ENCODE assay signal across 8 cellular contexts in genomic region chr1:108691886-108692723, GRCh38. TPM values are rescaled to one million over a fixed set of nuclear protein-coding genes. Genes with fewer than 3 reads are reported as not detected.
DNase-seq lines count a peak whose midpoint lies in the region; ATAC-seq and TF ChIP-seq lines count a peak whose summit lies in the region.

A gene with protein sequence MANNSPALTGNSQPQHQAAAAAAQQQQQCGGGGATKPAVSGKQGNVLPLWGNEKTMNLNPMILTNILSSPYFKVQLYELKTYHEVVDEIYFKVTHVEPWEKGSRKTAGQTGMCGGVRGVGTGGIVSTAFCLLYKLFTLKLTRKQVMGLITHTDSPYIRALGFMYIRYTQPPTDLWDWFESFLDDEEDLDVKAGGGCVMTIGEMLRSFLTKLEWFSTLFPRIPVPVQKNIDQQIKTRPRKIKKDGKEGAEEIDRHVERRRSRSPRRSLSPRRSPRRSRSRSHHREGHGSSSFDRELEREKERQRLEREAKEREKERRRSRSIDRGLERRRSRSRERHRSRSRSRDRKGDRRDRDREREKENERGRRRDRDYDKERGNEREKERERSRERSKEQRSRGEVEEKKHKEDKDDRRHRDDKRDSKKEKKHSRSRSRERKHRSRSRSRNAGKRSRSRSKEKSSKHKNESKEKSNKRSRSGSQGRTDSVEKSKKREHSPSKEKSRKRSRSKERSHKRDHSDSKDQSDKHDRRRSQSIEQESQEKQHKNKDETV (plus strand): TSS chr1:108692310. CDS start chr1:108692592, 282 bp downstream.

- DNase-seq in DMS153 treated with DMSO at 0.1 percent for 48 hours (lab: John Stamatoyannopoulos, UW; ENCODE audit: unreplicated experiment) (peak; percentile 75), Panc1 (ENCODE audit: low read depth, low spot score) (no peak), esophagus muscularis mucosa (ENCODE audit: extremely low spot score) (peak; percentile 99), myocyte (ENCODE audit: low read depth) (peak; percentile 94)
- DNase-seq in Jurkat, Clone E6-1 (ENCODE audit: low read depth, low spot score), result peak; percentile 92
- peak; percentile 93 to 95 for DNase-seq in activated T-cell treated with anti-CD3 and anti-CD28 coated beads, Interleukin-2, amount 50 U/mL, for 48 hours
- peak; percentile 90 to 92 for DNase-seq in stimulated activated CD8-positive, alpha-beta memory T cell treated with anti-CD3 and anti-CD28 coated beads, Interleukin-7, amount 100 ng/mL, for 48 hours (ENCODE audit: extremely low read depth in 1 of 2, low read depth in 1 of 2)

- intact Hi-C loops in Panc1 (cut with micrococcal nuclease; ENCODE audit: unreplicated experiment) (no loop called here), esophagus muscularis mucosa (cut with DNase I) (loop anchor here (2.0 kb wide), 1 partner anchor 55 kb away; the partner anchor contains the start of gene STXBP3)

- peak; percentile 92 for TF ChIP-seq POLR2A in esophagus muscularis mucosa (IDR thresholded peaks at IDR 0.05; ENCODE audit: low read depth)

- no peak for TF ChIP-seq CTCF in Panc1 (IDR thresholded peaks at IDR 0.05)
- no peak for TF ChIP-seq CTCF in esophagus muscularis mucosa (IDR thresholded peaks at IDR 0.05)

- CTCF ChIA-PET in Panc1 (lab: Charles Lee), result no interaction called here

- no peak for TF ChIP-seq EP300 in esophagus muscularis mucosa (IDR thresholded peaks at IDR 0.05)

- in situ Hi-C loops in Panc1 (cut with HindIII; ENCODE audit: low pct_unique_long_range_greater_than_20kb, low sequenced_read_pairs), result no loop called here

- H3K36me3 ChIP-seq in Panc1 (ENCODE audit: control insufficient read depth, insufficient read depth, low read length) (peaks cover 28% of the 10 kb centered on the region), esophagus muscularis mucosa (peaks cover 0 to 20% (median 9%) of the 10 kb centered on the region in 4 donors)

- H3K27me3 ChIP-seq in Panc1 (ENCODE audit: control insufficient read depth, insufficient read depth, low read length) (no peaks in the 10 kb centered on the region), esophagus muscularis mucosa (peaks cover 0 to 4% (median 0%) of the 10 kb centered on the region in 4 donors)

- POLR2A ChIA-PET in Panc1 (lab: Charles Lee), result interaction anchor here (1.1 to 1.2 kb wide), 2 partner anchors 27 to 31 kb away, joined by 3 read pairs; partner anchors contain the start of gene HENMT1

- 0% methylated on average over 7 of the region's 60 CpGs for WGBS in esophagus muscularis mucosa

- peak within 1 kb of the TSS; percentile 95 for H3K27ac ChIP-seq in Panc1 (ENCODE audit: low read length)
- H3K27ac ChIP-seq in esophagus muscularis mucosa (replicated peaks in 1 of 4), result peak within 1 kb of the TSS; percentile 96 to 98 (median 97)

- peak; percentile 93 for ATAC-seq in GM21619 (IDR thresholded peaks at IDR 0.05; ENCODE audit: unreplicated experiment)
- ATAC-seq in Panc1, result peak; percentile 99

- H3K4me1 ChIP-seq in Panc1 (ENCODE audit: control insufficient read depth, insufficient read depth, low read length) (peaks cover 12% of the 10 kb centered on the region), esophagus muscularis mucosa (peaks cover 24 to 35% (median 33%) of the 10 kb centered on the region in 4 donors)

- no peaks in the 10 kb centered on the region for H3K9me3 ChIP-seq in Panc1 (ENCODE audit: control insufficient read depth, insufficient read depth, low read depth, low read length)
- no peaks in the 10 kb centered on the region for H3K9me3 ChIP-seq in esophagus muscularis mucosa

- BruUV-seq in Panc1 (replicated peaks; lab: Mats Ljungman, UMichigan), result no TSS peak

- peak within 1 kb of the TSS; percentile 87 for H3K4me3 ChIP-seq in Jurkat, Clone E6-1 (ENCODE audit: low read length)
- peak within 1 kb of the TSS; percentile 89 to 97 for H3K4me3 ChIP-seq in Panc1 (ENCODE audit: low read depth in 2 of 2, low read length in 2 of 2)
- peak within 1 kb of the TSS; percentile 89 to 96 (median 90) for H3K4me3 ChIP-seq in esophagus muscularis mucosa

RNA-seq across cellular contexts. Expression of the gene that starts here (rescaled TPM):
- 61.5 TPM for polyA plus RNA-seq in Jurkat, Clone E6-1 (2012; ENCODE audit: insufficient read depth, insufficient read length)
- total RNA-seq in Panc1 (2021; ENCODE audit: unreplicated experiment), result 31.7 TPM
- polyA plus RNA-seq in Panc1 (2012; ENCODE audit: insufficient read length), result 23.8 TPM
- total RNA-seq in esophagus muscularis mucosa, result 10 to 100 TPM; 15.9 to 32.4 (median 16.9) TPM
- total RNA-seq in myocyte, result 16.1 and 21.1 TPM in 2 replicates
- polyA plus RNA-seq in myocyte (2012), result 18.3 TPM
